8 cellular contexts compared by ENCODE assay signal in genomic region chr22:44026630-44027511, GRCh38. TPM values are rescaled to one million over a fixed set of nuclear protein-coding genes. Genes with fewer than 3 reads are reported as not detected.
DNase-seq lines count a peak whose midpoint lies in the region; TF ChIP-seq lines count a peak whose summit lies in the region.

No MANE protein-coding gene starts in this region.

- H3K27me3 Mint-ChIP-seq in immature natural killer cell (ENCODE audit: low read depth in 3 of 3) = peaks cover 4 to 13% (median 6%) of the 10 kb centered on the region in 3 donors

- H2AFZ ChIP-seq in GM23248 = peak overlapping the region; percentile 73

- H3K79me2 ChIP-seq in GM23248 (ENCODE audit: insufficient read depth) = peaks cover 79% of the 10 kb centered on the region

- peak in 1 of 2 donors; percentile 47 for TF ChIP-seq POLR2A in Peyer's patch (IDR thresholded peaks at IDR 0.05)

- peaks cover 28 to 30% of the 10 kb centered on the region in 2 donors for H3K4me1 Mint-ChIP-seq in immature natural killer cell

- H3K36me3 ChIP-seq in GM23248 (ENCODE audit: low read depth) = no peaks in the 10 kb centered on the region
- H3K36me3 ChIP-seq in Peyer's patch = no peaks in the 10 kb centered on the region

- H3K9me2 ChIP-seq in GM23248 (ENCODE audit: insufficient read depth) = no peaks in the 10 kb centered on the region

- H3K4me2 ChIP-seq in GM23248 (ENCODE audit: unreplicated experiment) = peak overlapping the region; percentile 96

- peaks cover 0 to 5% (median 0%) of the 10 kb centered on the region in 3 donors for H3K36me3 Mint-ChIP-seq in immature natural killer cell

- H3K27me3 ChIP-seq in GM23248 (replicated peaks; ENCODE audit: insufficient read depth) (no peaks in the 10 kb centered on the region), Peyer's patch (no peaks in the 10 kb centered on the region)

- no peak for TF ChIP-seq CTCF in Peyer's patch (IDR thresholded peaks at IDR 0.05)

- peak overlapping the region; percentile 99 for H3K27ac ChIP-seq in GM23248
- peak overlapping the region; percentile 80 to 89 (median 86) for H3K27ac ChIP-seq in Peyer's patch

- H3K9ac ChIP-seq in GM23248 = peak overlapping the region; percentile 98

- H3K4me1 ChIP-seq in GM23248 (ENCODE audit: insufficient read depth) (peaks cover 35% of the 10 kb centered on the region), Peyer's patch (peaks cover 0 to 12% (median 8%) of the 10 kb centered on the region in 4 donors)

- in situ Hi-C loops in GM23248 (cut with MboI) = no loop called here

- DNase-seq in GM03348 (ENCODE audit: low spot score) (peak; percentile 89), GM23248 (peak; percentile 97), Peyer's patch (peak; percentile 60 to 96 (median 95)), immature natural killer cell (peak; percentile 56 to 69 (median 56)), NCI-H2107 treated with DMSO at 0.1 percent for 48 hours (lab: John Stamatoyannopoulos, UW; ENCODE audit: unreplicated experiment) (no peak)
- peak; percentile 18 to 38 for DNase-seq in activated T-helper 1 cell treated with anti-CD3 and anti-CD28 coated beads, Interleukin-2, amount 50 U/mL, for 16 hours (ENCODE audit: low read depth in 1 of 2, low spot score in 1 of 2)
- peak; percentile 45 for DNase-seq in stimulated activated CD4-positive, alpha-beta T cell treated with anti-CD3 and anti-CD28 coated beads, Interleukin-4, amount 100 ng/mL, for 1 hour
- no peak for DNase-seq in effector CD8-positive, alpha-beta T cell (lab: John Stamatoyannopoulos, UW)

- H4K20me1 ChIP-seq in GM23248 (ENCODE audit: insufficient read depth) = no peaks in the 10 kb centered on the region

- no peaks in the 10 kb centered on the region for H3K9me3 ChIP-seq in GM23248 (ENCODE audit: low read depth)
- no peaks in the 10 kb centered on the region for H3K9me3 ChIP-seq in Peyer's patch

- H3K4me3 ChIP-seq in GM23248 = peak overlapping the region; percentile 89
- H3K4me3 ChIP-seq in Peyer's patch = peak overlapping the region; percentile 4 to 82 (median 22)

- H3K27ac Mint-ChIP-seq in immature natural killer cell = peak overlapping the region; percentile 82 to 95 (median 90)

- no peaks in the 10 kb centered on the region for H3K9me3 Mint-ChIP-seq in immature natural killer cell

- WGBS in GM23248 (ENCODE audit: low coverage in 1 of 2, low lambda C conversion rate in 2 of 2, missing lambda C conversion rate in 2 of 2), 2 experiments = 7 to 10% methylated on average over 26 to 28 of the region's 28 CpGs

- H3F3A ChIP-seq in GM23248 (ENCODE audit: insufficient read depth) = peaks cover 37% of the 10 kb centered on the region

- H3K4me3 Mint-ChIP-seq in immature natural killer cell = peak overlapping the region; percentile 68 to 83 (median 79)

RNA-seq across cellular contexts. Expression of gene PARVB, which starts 2.8 kb away (rescaled TPM):
- total RNA-seq in GM23248 (2014; rRNA removed; shearing (Covaris generic)) = 141 and 143 TPM in 2 replicates
- polyA plus RNA-seq in GM23248 (2016; fragmentation: Nextera tagmentation; extraction: Ambion mirVana) = 52.6 and 53.2 TPM in 2 replicates
- total RNA-seq in Peyer's patch = 10 to 100 TPM in 1 of 4 donors, 1 to 10 TPM in 3; 1.8 to 71.8 (median 7.7) TPM
- 1 to 10 TPM; 1.8 to 3.8 (median 2.7) TPM for polyA plus RNA-seq in immature natural killer cell

Comparison
In these comparisons a context has a peak if more than half of its experiments do, and no peak if none do; other contexts are left out.
1. DNase-seq: peak in GM03348 (single experiment), GM23248 (single experiment), Peyer's patch (3 of 3), activated T-helper 1 cell treated with anti-CD3 and anti-CD28 coated beads, Interleukin-2, amount 50 U/mL, for 16 hours (2 of 2), immature natural killer cell (3 of 3) and stimulated activated CD4-positive, alpha-beta T cell treated with anti-CD3 and anti-CD28 coated beads, Interleukin-4, amount 100 ng/mL, for 1 hour (single experiment); none in NCI-H2107 treated with DMSO at 0.1 percent for 48 hours (single experiment) and effector CD8-positive, alpha-beta T cell (single experiment).